In the genomic region with DNA sequence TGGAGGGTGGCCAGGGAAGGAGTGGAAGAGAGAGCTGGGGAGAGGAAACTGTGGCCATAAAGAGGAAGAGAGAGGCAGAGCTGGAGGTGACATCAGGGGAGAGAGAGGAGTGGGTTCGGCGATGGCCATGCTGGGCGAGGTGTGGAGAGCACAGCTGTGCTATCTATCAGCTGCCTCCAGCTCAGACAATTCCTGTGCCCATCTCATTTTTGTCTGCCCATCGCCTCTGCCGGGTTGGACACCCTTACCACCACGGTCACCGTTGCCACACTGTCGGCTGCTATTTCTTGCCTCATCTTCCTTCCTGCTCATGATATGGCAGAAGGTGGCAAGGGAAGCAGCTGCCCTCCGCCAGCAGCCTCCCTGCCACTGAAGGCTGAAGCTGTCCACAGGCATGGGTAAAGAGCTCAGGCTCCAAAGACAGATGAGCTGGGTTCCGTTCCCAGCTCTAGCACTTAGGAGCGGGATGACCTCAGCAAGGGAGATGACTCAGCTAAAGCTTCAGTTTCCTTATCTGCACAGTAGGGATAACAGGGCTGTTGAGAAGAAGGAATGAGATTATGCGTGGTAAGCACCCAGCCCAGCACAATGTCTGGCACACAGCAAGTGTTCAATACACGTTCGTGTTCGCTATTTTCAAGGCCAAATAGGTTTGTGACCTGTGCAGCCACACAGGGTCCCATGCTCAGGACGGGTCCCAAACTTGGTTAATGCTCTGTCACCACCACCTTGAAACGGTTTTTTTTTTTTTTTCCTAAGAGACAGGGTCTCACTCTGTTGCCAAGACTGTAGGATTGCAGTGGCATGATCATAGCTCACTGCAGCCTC, we compare ENCODE assay signal across 10 cellular contexts. TPM values are rescaled to one million over a fixed set of nuclear protein-coding genes. Genes with fewer than 3 reads are reported as not detected.
DNase-seq lines count a peak whose midpoint lies in the region; ATAC-seq, FAIRE-seq and TF ChIP-seq lines count a peak whose summit lies in the region.
"Had no signal": no experiment of that assay in that cellular context is flagged by ENCODE, and none has a peak within 500 bp of the region (broad histone marks: within the 10 kb centered on the region; RNA-seq: fewer than 3 reads in every experiment).

No MANE protein-coding gene starts in this region.

- no TSS peak for BruUV-seq in GM12878 (replicated peaks; lab: Mats Ljungman, UMichigan)

- no peak for FAIRE-seq in GM12878 (lab: Jason Lieb, UNC)
- FAIRE-seq: keratinocyte, TTC549 had no signal

- H3K4me2 ChIP-seq in DND-41 (ENCODE audit: insufficient read depth, low read length) = no peak overlapping the region
- H3K4me2 ChIP-seq in GM12878 (ENCODE audit: control insufficient read depth, insufficient read depth) = peak overlapping the region; percentile 71; the same call in 1 of the 2 replicates

- CTCF ChIA-PET in GM12878 (lab: Yijun Ruan, JAX) = interaction anchor here (0.5 to 1.8 kb wide), 7 partner anchors 11 to 185 kb away, joined by 3 to 8 read pairs (median 4); no protein-coding TSS in a partner anchor

- H3K79me2 ChIP-seq in DND-41 (ENCODE audit: insufficient read depth, low read length) (peaks cover 86% of the 10 kb centered on the region), GM12878 (ENCODE audit: control insufficient read depth, insufficient read depth, low read length) (no peaks in the 10 kb centered on the region; the same call in 1 of the 2 replicates)

- no peak for TF ChIP-seq RAD21 in GM12878 (IDR thresholded peaks at IDR 0.05; ENCODE audit: insufficient read depth, low read depth, low read length)

- POLR2A ChIA-PET in GM12878 (lab: Charles Lee) = interaction anchor here (1.3 kb wide), 1 partner anchor 11 kb away, joined by 4 read pairs; no protein-coding TSS in a partner anchor

- intact Hi-C loops in GM12878 (cut with micrococcal nuclease; ENCODE audit: unreplicated experiment) = loop anchor here (5.0 kb wide), 1 partner anchor 86 kb away; the partner anchor contains the start of gene CCND3
- intact Hi-C loops in body of pancreas (cut with DNase I) = no loop called here

- ATAC-seq in DND-41 (ENCODE audit: insufficient read depth, low read depth) (peak; percentile 9; the same call in 2 of the 3 replicates), GM12878 (no peak), body of pancreas (no peak)

- H3K9me3 ChIP-seq in DND-41 (ENCODE audit: insufficient read depth, low read length, severe bottlenecking) = no peaks in the 10 kb centered on the region
- H3K9me3 ChIP-seq in GM12878 (replicated peaks; ENCODE audit: control insufficient read depth, insufficient read depth, low read length) = no peaks in the 10 kb centered on the region; the same call in 2 of the 3 replicates
- no peaks in the 10 kb centered on the region for H3K9me3 ChIP-seq in body of pancreas

- H3K4me1 ChIP-seq in DND-41 (ENCODE audit: insufficient read depth, low read length) (peaks cover 80% of the 10 kb centered on the region), GM12878 (ENCODE audit: control insufficient read depth, insufficient read depth, low read length) (peaks cover 50% of the 10 kb centered on the region), body of pancreas (no peaks in the 10 kb centered on the region)

- TF ChIP-seq POLR2A in GM12878 (IDR thresholded peaks at IDR 0.05; ENCODE audit: low read depth, low read length) (no peak), body of pancreas (IDR thresholded peaks at IDR 0.05) (no peak)

- no peak overlapping the region for H2AFZ ChIP-seq in DND-41 (ENCODE audit: low read depth, low read length)
- peak overlapping the region; percentile 69 for H2AFZ ChIP-seq in GM12878 (ENCODE audit: control insufficient read depth, low read depth, low read length)

- TF ChIP-seq CTCF in DND-41 (IDR thresholded peaks at IDR 0.05; ENCODE audit: borderline replicate concordance, extremely low read depth, low read length, poor library complexity, severe bottlenecking) = no peak
- no peak for TF ChIP-seq CTCF in GM12878 (IDR thresholded peaks at IDR 0.05 in 2 of 3, conservative IDR thresholded peaks at IDR 0.05 in 1 of 3; ENCODE audit: control insufficient read depth in 2 of 3, extremely low read depth in 1 of 3, insufficient read depth in 1 of 3, low read depth in 3 of 3, low read length in 3 of 3)
- TF ChIP-seq CTCF in body of pancreas (IDR thresholded peaks at IDR 0.05) = no peak

- H3K9ac ChIP-seq in DND-41 (ENCODE audit: low read depth, low read length) = no peak overlapping the region
- H3K9ac ChIP-seq in GM12878 (ENCODE audit: control insufficient read depth, insufficient read depth, low read length) = peak overlapping the region; percentile 40; the same call in 1 of the 2 replicates

- H3K36me3 ChIP-seq in DND-41 (ENCODE audit: insufficient read depth, low read length) (peaks cover 43% of the 10 kb centered on the region), GM12878 (ENCODE audit: control insufficient read depth in 2 of 2, insufficient read depth in 2 of 2, low read length in 1 of 2) (no peaks in the 10 kb centered on the region), body of pancreas (replicated peaks in 1 of 2; ENCODE audit: insufficient read depth in 1 of 2, low read depth in 2 of 2) (no peaks in the 10 kb centered on the region)

- TF ChIP-seq EP300 in GM12878 (IDR thresholded peaks at IDR 0.05; ENCODE audit: borderline replicate concordance in 1 of 2, control insufficient read depth in 1 of 2, low read depth in 2 of 2, low read length in 2 of 2) = no peak

- DNase-seq in DND-41 = no peak
- DNase-seq in NAMALWA (ENCODE audit: low spot score) = peak; percentile 48
- DNase-seq in GM12878 (ENCODE audit: low read depth, low spot score) = no peak
- peak; percentile 84 for DNase-seq in myocyte (ENCODE audit: low read depth)
- DNase-seq in LoVo (ENCODE audit: low spot score) = no peak
- DNase-seq in NCI-H146 treated with DMSO at 0.1 percent for 48 hours (lab: John Stamatoyannopoulos, UW; ENCODE audit: unreplicated experiment) = no peak
- DNase-seq in HuH-7 (ENCODE audit: low spot score) = no peak
- no peak for DNase-seq in body of pancreas

- in situ Hi-C loops in GM12878 (cut with MboI) = no loop called here

- H3K27me3 ChIP-seq in DND-41 (ENCODE audit: insufficient read depth, low read length, poor library complexity) = no peaks in the 10 kb centered on the region
- no peaks in the 10 kb centered on the region for H3K27me3 ChIP-seq in GM12878 (replicated peaks in 1 of 2; ENCODE audit: control insufficient read depth in 2 of 2, insufficient read depth in 2 of 2, low read length in 1 of 2)
- no peaks in the 10 kb centered on the region for H3K27me3 ChIP-seq in body of pancreas

- H3K27ac ChIP-seq in DND-41 (ENCODE audit: low read length) (peak overlapping the region; percentile 81), GM12878 (ENCODE audit: control insufficient read depth, insufficient read depth) (peak overlapping the region; percentile 13; the same call in 1 of the 2 replicates), body of pancreas (no peak overlapping the region)

- no peak overlapping the region for H3K4me3 ChIP-seq in DND-41 (ENCODE audit: low read depth in 1 of 2, low read length in 2 of 2)
- H3K4me3 ChIP-seq in GM12878 = no peak overlapping the region
- no peak overlapping the region for H3K4me3 ChIP-seq in body of pancreas

- SMC1A ChIA-PET in GM12878 (lab: Charles Lee; ENCODE audit: uncharacterized antibody, unreplicated experiment) = interaction anchor here (0.7 to 1.5 kb wide), 7 partner anchors 10 to 239 kb away, joined by 3 to 7 read pairs (median 4); no protein-coding TSS in a partner anchor

- RAD21 ChIA-PET in GM12878 (lab: Charles Lee; ENCODE audit: unreplicated experiment) = interaction anchor here (0.6 to 2.2 kb wide), 4 partner anchors 12 to 434 kb away, joined by 4 to 11 read pairs (median 6); no protein-coding TSS in a partner anchor

- WGBS in GM12878 (ENCODE audit: insufficient coverage, insufficient replicate concordance, low lambda C conversion rate, missing lambda C conversion rate) = 56% methylated on average over 15 of the region's 17 CpGs
- WGBS in body of pancreas, 2 donors = 66 to 73% methylated on average over 10 to 17 of the region's 17 CpGs

- no peaks in the 10 kb centered on the region for H4K20me1 ChIP-seq in DND-41 (ENCODE audit: insufficient read depth, low read length)
- H4K20me1 ChIP-seq in GM12878 (ENCODE audit: control insufficient read depth, insufficient read depth) = no peaks in the 10 kb centered on the region

TF ChIP-seq in GM12878, 131 proteins besides CTCF, POLR2A, EP300 and RAD21:
- TF ChIP-seq RUNX3 (IDR thresholded peaks at IDR 0.05; ENCODE audit: low read length) (peak; percentile 59), SRF (IDR thresholded peaks at IDR 0.05; ENCODE audit: low read depth in 2 of 2, low read length in 2 of 2) (peak in 1 of 2 experiments; percentile 74; a peak in 2 of 4 replicates), CHD4 (IDR thresholded peaks at IDR 0.05) (no peak), EED (IDR thresholded peaks at IDR 0.05; ENCODE audit: low read depth) (peak; percentile 48), SPI1 (IDR thresholded peaks at IDR 0.05; ENCODE audit: borderline replicate concordance, insufficient read depth, low read depth, low read length) (peak; percentile 56)
TF ChIP-seq in GM12878: peak in this region for 4.

RNA-seq across cellular contexts. Expression of gene TAF8, which starts 21.9 kb away (rescaled TPM):
- 64.3 and 67.3 TPM in 2 replicates for total RNA-seq in GM12878 (2013; cell fraction: nucleolus; rRNA removed)
- total RNA-seq in GM12878 (2014; rRNA removed) (14.6 and 22.8 TPM in 2 replicates), GM12878 (2014; rRNA removed; fragmentation: Illumina TruSeq; extraction: Trizol) (17.1 and 18.6 TPM in 2 replicates), GM12878 (2021) (24.2 and 26.2 TPM in 2 replicates), myocyte (18.9 and 25.1 TPM in 2 replicates), body of pancreas (10 to 100 TPM in 1 of 2 donors, 1 to 10 TPM in 1; 7.6 to 18.2 TPM)
- polyA plus RNA-seq in GM12878 (2011; ENCODE audit: low read depth) = 7.1 TPM
- polyA plus RNA-seq in GM12878 (2011; rRNA removed) (23.2 and 30.9 TPM in 2 replicates), GM12878 (2014; fragmentation: Illumina TruSeq; extraction: Trizol) (11.7 and 21.2 TPM in 2 replicates), GM12878 (2014; fragmentation: Nextera tagmentation; extraction: Ambion mirVana) (10 to 100 TPM; 17.5 to 25.5 TPM), GM12878 (2014; rRNA removed) (24.8 and 26.5 TPM in 2 replicates), GM12878 (2016; fragmentation: Nextera tagmentation; extraction: Ambion mirVana) (10 to 100 TPM; 11.7 to 15.3 TPM)
- 32.8 and 45.3 TPM in 2 replicates for polyA plus RNA-seq in GM12878 (2011; cell fraction: cytosol; rRNA removed)
- polyA plus RNA-seq in GM12878 (2011; cell fraction: nucleus; rRNA removed) = 20.3 and 30.6 TPM in 2 replicates
- 10.2 and 12.2 TPM in 2 replicates for polyA plus RNA-seq in GM12878 (2012)
- polyA minus RNA-seq in GM12878 (2011; rRNA and poly(A)+ RNA removed) = 58.2 and 62.9 TPM in 2 replicates
- 12.7 and 14.0 TPM in 2 replicates for polyA minus RNA-seq in GM12878 (2011; cell fraction: cytosol; rRNA and poly(A)+ RNA removed)
- polyA minus RNA-seq in GM12878 (2011; cell fraction: nucleus; rRNA and poly(A)+ RNA removed) = 15.8 and 40.9 TPM in 2 replicates
- 10.4 TPM for polyA plus RNA-seq in myocyte (2012)

Comparison
In these comparisons a context has a peak if more than half of its experiments do, and no peak if none do; other contexts are left out.
1. DNase-seq: peak in NAMALWA (single experiment) and myocyte (single experiment); none in DND-41 (single experiment), GM12878 (single experiment), LoVo (single experiment), NCI-H146 treated with DMSO at 0.1 percent for 48 hours (single experiment), HuH-7 (single experiment) and body of pancreas (0 of 4).
2. H3K27ac ChIP-seq: peak in DND-41 (single experiment) and GM12878 (single experiment); none in body of pancreas (0 of 4).